1 cellular context compared by ENCODE assay signal in the genomic region with DNA sequence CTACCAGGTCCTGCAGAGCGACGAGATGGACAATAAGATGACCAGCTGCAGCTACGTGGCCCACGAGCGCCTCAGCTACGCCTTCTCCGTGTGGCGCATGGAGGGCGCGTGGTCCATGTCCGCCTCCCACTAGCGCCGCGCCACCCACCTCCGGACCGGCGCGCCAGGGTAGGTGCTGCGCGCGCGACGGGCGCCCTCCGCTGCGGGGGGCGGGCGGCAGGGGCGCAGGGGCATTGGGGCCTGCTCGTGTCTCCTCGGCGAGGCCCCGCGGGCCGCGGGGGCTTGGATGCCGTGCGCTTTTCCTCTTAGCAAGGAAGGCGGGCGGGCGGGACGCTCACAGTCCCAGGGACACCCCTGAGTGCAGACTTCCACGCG.
A peak's percentile ranks its signal among the peaks of the same experiment; 100 is the strongest.
TF ChIP-seq lines count a peak whose summit lies in the region.

No MANE protein-coding gene starts in this region.

TF ChIP-seq in IMR-90, 13 proteins besides CTCF, POLR2A, EP300 and RAD21:
- no peak for TF ChIP-seq MAFK (IDR thresholded peaks at IDR 0.05; ENCODE audit: low read depth, low read length)
- TF ChIP-seq, protein P1, sequence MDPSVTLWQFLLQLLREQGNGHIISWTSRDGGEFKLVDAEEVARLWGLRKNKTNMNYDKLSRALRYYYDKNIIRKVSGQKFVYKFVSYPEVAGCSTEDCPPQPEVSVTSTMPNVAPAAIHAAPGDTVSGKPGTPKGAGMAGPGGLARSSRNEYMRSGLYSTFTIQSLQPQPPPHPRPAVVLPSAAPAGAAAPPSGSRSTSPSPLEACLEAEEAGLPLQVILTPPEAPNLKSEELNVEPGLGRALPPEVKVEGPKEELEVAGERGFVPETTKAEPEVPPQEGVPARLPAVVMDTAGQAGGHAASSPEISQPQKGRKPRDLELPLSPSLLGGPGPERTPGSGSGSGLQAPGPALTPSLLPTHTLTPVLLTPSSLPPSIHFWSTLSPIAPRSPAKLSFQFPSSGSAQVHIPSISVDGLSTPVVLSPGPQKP (IDR thresholded peaks at IDR 0.05; ENCODE audit: borderline replicate concordance, low read depth, low read length): no peak
- no peak for TF ChIP-seq MAZ (IDR thresholded peaks at IDR 0.05; ENCODE audit: borderline replicate concordance, low read depth, low read length)
- no peak for TF ChIP-seq RCOR1 (IDR thresholded peaks at IDR 0.05; ENCODE audit: insufficient replicate concordance, low read length)
- TF ChIP-seq FOS (IDR thresholded peaks at IDR 0.05; ENCODE audit: low read depth, low read length): no peak
- TF ChIP-seq BHLHE40 (IDR thresholded peaks at IDR 0.05; ENCODE audit: low read depth, low read length): no peak
- peak; percentile 82; the same call in 1 of the 2 replicates for TF ChIP-seq MXI1 (IDR thresholded peaks at IDR 0.05; ENCODE audit: borderline replicate concordance, low read depth, low read length)
- no peak; the same call in 1 of the 2 replicates for TF ChIP-seq CHD1 (IDR thresholded peaks at IDR 0.05; ENCODE audit: low read depth, low read length)
